ENCODE assay signal across 18 cellular contexts in the genomic region with DNA sequence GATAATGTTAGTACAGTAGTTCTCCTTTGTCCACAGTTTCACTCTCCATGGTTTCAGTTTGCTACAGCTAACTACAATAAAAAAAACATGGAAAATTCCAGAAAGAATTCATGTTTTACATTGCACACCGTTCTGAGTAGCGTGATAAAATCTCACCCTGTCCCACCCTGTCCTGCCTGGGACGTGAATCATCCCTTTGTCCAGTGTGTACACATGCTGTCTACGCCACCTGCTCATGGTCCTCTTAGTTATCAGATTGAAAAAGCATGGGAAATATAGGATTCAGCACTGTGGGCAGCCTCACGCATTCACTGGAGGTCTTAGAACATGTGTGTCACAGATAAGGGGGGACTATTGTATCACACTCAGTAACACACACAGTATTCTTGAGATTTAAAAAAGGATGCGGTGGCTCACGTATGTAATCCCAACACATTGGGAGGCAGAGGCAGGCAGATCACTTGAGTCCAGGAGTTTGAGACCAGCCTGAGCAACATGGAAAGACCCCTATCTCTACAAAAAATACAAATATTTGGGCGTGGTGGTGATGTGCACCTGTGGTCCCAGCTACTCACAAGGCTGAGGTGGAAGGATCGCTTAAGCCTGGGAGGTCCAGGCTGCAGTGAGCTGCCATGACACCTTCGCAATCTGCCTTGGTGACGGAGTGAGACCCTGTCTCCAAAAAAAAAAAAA. TPM values are rescaled to one million over a fixed set of nuclear protein-coding genes. Genes with fewer than 3 reads are reported as not detected.
DNase-seq lines count a peak whose midpoint lies in the region; ATAC-seq and TF ChIP-seq lines count a peak whose summit lies in the region.
"Had no signal": no experiment of that assay in that cellular context is flagged by ENCODE, and none has a peak within 500 bp of the region (broad histone marks: within the 10 kb centered on the region; RNA-seq: fewer than 3 reads in every experiment).

No MANE protein-coding gene starts in this region.

- DNase-seq in NCI-H146 (lab: John Stamatoyannopoulos, UW) (peak; percentile 15), NCI-H146 treated with DMSO at 0.1 percent for 48 hours (lab: John Stamatoyannopoulos, UW; ENCODE audit: unreplicated experiment) (no peak), SW480 (ENCODE audit: low spot score) (peak; percentile 87), hepatocyte (ENCODE audit: low spot score) (peak; percentile 56), suprapubic skin (ENCODE audit: low spot score in 2 of 2) (no peak), inferior parietal cortex (ENCODE audit: extremely low spot score) (no peak), NOMO-1 (lab: John Stamatoyannopoulos, UW; ENCODE audit: unreplicated experiment in 2 of 2) (no peak)
- DNase-seq: 8988T; CD8-positive, alpha-beta T cell; cerebellar nuclear complex; head of caudate nucleus; MV-4-11; naive thymus-derived CD8-positive, alpha-beta T cell; NCI-H2171 treated with DMSO at 0.1 percent for 48 hours; retina; stimulated activated CD4-positive, alpha-beta T cell treated with anti-CD3 and anti-CD28 coated beads, Interleukin-4, amount 100 ng/mL, for 4 hours; T-helper 1 cell had no signal

- H3K79me2 ChIP-seq in hepatocyte = no peaks in the 10 kb centered on the region

- no peak for TF ChIP-seq POLR2A in suprapubic skin (IDR thresholded peaks at IDR 0.05)

- no peak overlapping the region for H2AFZ ChIP-seq in hepatocyte

- no peaks in the 10 kb centered on the region for H4K20me1 ChIP-seq in hepatocyte (ENCODE audit: insufficient read depth, poor library complexity, severe bottlenecking)

- no peaks in the 10 kb centered on the region for H3K27me3 ChIP-seq in hepatocyte
- no peaks in the 10 kb centered on the region for H3K27me3 ChIP-seq in suprapubic skin

- no peak for ATAC-seq in HG03571 (IDR thresholded peaks at IDR 0.05; ENCODE audit: unreplicated experiment)

- H3K9me3 ChIP-seq in hepatocyte (ENCODE audit: low read depth) (no peaks in the 10 kb centered on the region), suprapubic skin (no peaks in the 10 kb centered on the region)

- no peak for TF ChIP-seq CTCF in hepatocyte (IDR thresholded peaks at IDR 0.05; ENCODE audit: poor library complexity)
- no peak for TF ChIP-seq CTCF in suprapubic skin (IDR thresholded peaks at IDR 0.05)

- H3K4me1 ChIP-seq in hepatocyte (ENCODE audit: insufficient read depth) = no peaks in the 10 kb centered on the region
- peaks cover 33% of the 10 kb centered on the region for H3K4me1 ChIP-seq in suprapubic skin

- WGBS in hepatocyte (ENCODE audit: low lambda C conversion rate, missing lambda C conversion rate) = 78% methylated on average over 11 of the region's 11 CpGs
- WGBS in suprapubic skin = 84% methylated on average over 11 of the region's 11 CpGs

- H3K4me3 ChIP-seq in hepatocyte = no peak overlapping the region
- no peak overlapping the region for H3K4me3 ChIP-seq in suprapubic skin

- H3K27ac ChIP-seq in hepatocyte (peak overlapping the region; percentile 92), suprapubic skin (peak overlapping the region; percentile 73)

- H3K36me3 ChIP-seq in hepatocyte (replicated peaks; ENCODE audit: insufficient read depth, low read depth) = no peaks in the 10 kb centered on the region
- H3K36me3 ChIP-seq in suprapubic skin = no peaks in the 10 kb centered on the region

- no peak for TF ChIP-seq EP300 in suprapubic skin (IDR thresholded peaks at IDR 0.05)

- no peaks in the 10 kb centered on the region for H3K9me2 ChIP-seq in hepatocyte (replicated peaks; ENCODE audit: insufficient read depth)

- H3K4me2 ChIP-seq in hepatocyte = peak overlapping the region; percentile 47

RNA-seq across cellular contexts. Expression of gene FLNB, which starts 8.7 kb away (rescaled TPM):
- total RNA-seq in hepatocyte = 136 and 172 TPM in 2 replicates
- polyA plus RNA-seq in hepatocyte = 69.4 and 74.2 TPM in 2 replicates
- 100 to 1,000 TPM; 143 to 186 (median 150) TPM for total RNA-seq in suprapubic skin

Comparison
In these comparisons a context has a peak if more than half of its experiments do, and no peak if none do; other contexts are left out.
1. DNase-seq: peak in NCI-H146 (single experiment), SW480 (single experiment) and hepatocyte (single experiment); none in NCI-H146 treated with DMSO at 0.1 percent for 48 hours (single experiment), suprapubic skin (0 of 2), inferior parietal cortex (single experiment) and NOMO-1 (0 of 2).